In the genomic region with DNA sequence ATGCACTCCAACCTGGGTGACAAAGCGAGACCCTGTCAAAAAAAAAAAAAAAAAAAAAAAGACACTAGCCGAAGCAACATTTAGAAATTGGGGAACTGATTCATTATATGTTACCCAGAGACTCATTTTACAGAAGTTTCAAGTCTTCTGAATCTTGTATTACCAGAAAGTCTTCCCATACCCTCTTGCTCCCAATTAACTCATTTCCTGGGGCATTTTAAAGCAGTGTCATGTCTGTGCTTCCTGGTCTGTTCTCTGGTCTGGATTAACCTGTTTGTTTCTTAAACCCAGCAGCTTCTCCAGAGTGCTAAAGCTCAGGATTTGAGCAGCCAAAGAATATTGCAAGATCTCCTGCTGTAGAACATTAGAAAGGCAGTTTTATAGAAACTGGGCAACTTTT, we compare ENCODE assay signal across 19 cellular contexts. TPM values are rescaled to one million over a fixed set of nuclear protein-coding genes. Genes with fewer than 3 reads are reported as not detected.
A peak's percentile ranks its signal among the peaks of the same experiment; 100 is the strongest.
DNase-seq lines count a peak whose midpoint lies in the region; ATAC-seq, FAIRE-seq and TF ChIP-seq lines count a peak whose summit lies in the region.
"Had no signal": no experiment of that assay in that cellular context is flagged by ENCODE, and none has a peak within 500 bp of the region (broad histone marks: within the 10 kb centered on the region; RNA-seq: fewer than 3 reads in every experiment).

No MANE protein-coding gene starts in this region.

- H3K4me3 Mint-ChIP-seq in type B pancreatic cell = no peak overlapping the region
- H3K4me3 Mint-ChIP-seq in activated T-helper 17 cell treated with anti-CD3 and anti-CD28 coated beads, Interleukin-2, amount 50 U/mL, for 72 hours = no peak overlapping the region
- H3K4me3 Mint-ChIP-seq: CD4-positive, alpha-beta T cell had no signal

- no peaks in the 10 kb centered on the region for H3K36me3 Mint-ChIP-seq in type B pancreatic cell
- no peaks in the 10 kb centered on the region for H3K36me3 Mint-ChIP-seq in activated T-helper 17 cell treated with anti-CD3 and anti-CD28 coated beads, Interleukin-2, amount 50 U/mL, for 72 hours (ENCODE audit: low read depth)

- no peaks in the 10 kb centered on the region for H3K27me3 Mint-ChIP-seq in type B pancreatic cell
- H3K27me3 Mint-ChIP-seq in activated T-helper 17 cell treated with anti-CD3 and anti-CD28 coated beads, Interleukin-2, amount 50 U/mL, for 72 hours = peaks cover 9% of the 10 kb centered on the region

- ATAC-seq in activated T-helper 17 cell treated with anti-CD3 and anti-CD28 coated beads, Interleukin-2, amount 50 U/mL, for 72 hours (replicated peaks) = no peak
- ATAC-seq in HG02973 (IDR thresholded peaks at IDR 0.05; ENCODE audit: unreplicated experiment) = no peak

- no peak overlapping the region for H3K4me3 ChIP-seq in bronchial epithelial cell (ENCODE audit: low read depth, low read length)
- H3K4me3 ChIP-seq: GM23248, HAP-1 had no signal

- peak overlapping the region; percentile 33 for H3K27ac Mint-ChIP-seq in type B pancreatic cell
- no peak overlapping the region for H3K27ac Mint-ChIP-seq in activated T-helper 17 cell treated with anti-CD3 and anti-CD28 coated beads, Interleukin-2, amount 50 U/mL, for 72 hours
- H3K27ac Mint-ChIP-seq: CD4-positive, alpha-beta T cell had no signal

- H3K27me3 ChIP-seq in bronchial epithelial cell (ENCODE audit: control insufficient read depth, insufficient read depth, low read length) = no peaks in the 10 kb centered on the region
- H3K27me3 ChIP-seq: BE2C had no signal

- H3K4me1 Mint-ChIP-seq in type B pancreatic cell (ENCODE audit: unreplicated experiment) = peaks cover 3% of the 10 kb centered on the region
- no peaks in the 10 kb centered on the region for H3K4me1 Mint-ChIP-seq in activated T-helper 17 cell treated with anti-CD3 and anti-CD28 coated beads, Interleukin-2, amount 50 U/mL, for 72 hours

- no peak for FAIRE-seq in bronchial epithelial cell (lab: Jason Lieb, UNC)
- FAIRE-seq: A204.1, D721Med, GM12892, GM18507 had no signal

- H3K9me3 Mint-ChIP-seq in type B pancreatic cell = peaks cover under 1% of the 10 kb centered on the region
- no peaks in the 10 kb centered on the region for H3K9me3 Mint-ChIP-seq in activated T-helper 17 cell treated with anti-CD3 and anti-CD28 coated beads, Interleukin-2, amount 50 U/mL, for 72 hours
- H3K9me3 Mint-ChIP-seq: CD4-positive, alpha-beta T cell had no signal

- peak; percentile 75 for DNase-seq in ELF-1 (ENCODE audit: low read depth, low spot score)
- DNase-seq in NCI-H69 (lab: John Stamatoyannopoulos, UW) = peak; percentile 4
- DNase-seq in bronchial epithelial cell (ENCODE audit: low read depth) = peak; percentile 23
- DNase-seq in type B pancreatic cell (ENCODE audit: extremely low spot score, unreplicated experiment) = no peak
- DNase-seq in T-helper 2 cell = no peak
- DNase-seq: ACHN; BE2C; C1 segment of cervical spinal cord; Caco-2; CD4-positive, alpha-beta T cell; GDM1; GM23248 had no signal

- no peak for TF ChIP-seq CTCF in bronchial epithelial cell (IDR thresholded peaks at IDR 0.05; ENCODE audit: insufficient read depth, low read length, severe bottlenecking)
- no peak for TF ChIP-seq CTCF in type B pancreatic cell (conservative IDR thresholded peaks at IDR 0.05)

- H3K36me3 ChIP-seq in bronchial epithelial cell (ENCODE audit: control insufficient read depth, insufficient read depth, low read length) = no peaks in the 10 kb centered on the region
- H3K36me3 ChIP-seq: BE2C, HAP-1 had no signal

RNA-seq across cellular contexts. Expression of a gene that starts 43.7 kb away (rescaled TPM):
- total RNA-seq in bronchial epithelial cell = not detected in 2 replicates
- total RNA-seq in type B pancreatic cell (ENCODE audit: low replicate concordance) = 1.9 and 2.6 TPM in 2 replicates
- not detected for total RNA-seq in activated T-helper 17 cell treated with anti-CD3 and anti-CD28 coated beads, Interleukin-2, amount 50 U/mL, for 72 hours
- total RNA-seq: GM23248 had no signal

Comparison
In these comparisons a context has a peak if more than half of its experiments do, and no peak if none do; other contexts are left out.
1. DNase-seq: peak in ELF-1 (single experiment), NCI-H69 (single experiment) and bronchial epithelial cell (single experiment); none in type B pancreatic cell (single experiment) and T-helper 2 cell (0 of 5).